6 cellular contexts compared by ENCODE assay signal in genomic region chr14:20427231-20428009, GRCh38. TPM values are rescaled to one million over a fixed set of nuclear protein-coding genes. Genes with fewer than 3 reads are reported as not detected.
DNase-seq lines count a peak whose midpoint lies in the region; ATAC-seq lines count a peak whose summit lies in the region.

No MANE protein-coding gene starts in this region.

- DNase-seq in Right ventricle myocardium inferior (ENCODE audit: missing footprints) (no peak), cardiac septum (ENCODE audit: low spot score) (no peak), HT1080 (ENCODE audit: low read depth) (peak; percentile 82), astrocyte of the hippocampus (ENCODE audit: low read depth, low spot score) (peak; percentile 44), pons (ENCODE audit: low spot score) (peak; percentile 70)
- no peak for DNase-seq in NK-92 treated with Interleukin-12 subunit alpha and Interleukin-12 subunit beta, amount 100 ng/mL, for 24 hours (lab: John Stamatoyannopoulos, UW)

- intact Hi-C loops in Right ventricle myocardium inferior (cut with DNase I): no loop called here
- intact Hi-C loops in cardiac septum (cut with DNase I): no loop called here

- ATAC-seq in Right ventricle myocardium inferior: peak; percentile 44

RNA-seq across cellular contexts. Expression of gene KLHL33, which starts 8.5 kb away (rescaled TPM):
- total RNA-seq in Right ventricle myocardium inferior: 0.62 TPM
- total RNA-seq in cardiac septum: 0.35 TPM
- total RNA-seq in HT1080 (2014; rRNA removed; shearing (Covaris generic)): not detected in 2 replicates
- 0.03 TPM in 1 of 2 replicates, not detected in the other for polyA plus RNA-seq in HT1080 (2015; cell fraction: cytosol; rRNA removed)
- 0.03 and 0.13 TPM in 2 replicates for polyA plus RNA-seq in HT1080 (2015; cell fraction: nucleus; rRNA removed)

RNA-seq across cellular contexts. Expression of gene TEP1, which starts 14.1 kb away (rescaled TPM):
- total RNA-seq in Right ventricle myocardium inferior (8.2 TPM), cardiac septum (15.7 TPM)
- total RNA-seq in HT1080 (2014; rRNA removed; shearing (Covaris generic)): 9.4 TPM in 2 replicates
- polyA plus RNA-seq in HT1080 (2015; cell fraction: cytosol; rRNA removed): 8.5 and 9.0 TPM in 2 replicates
- polyA plus RNA-seq in HT1080 (2015; cell fraction: nucleus; rRNA removed): 42.6 and 51.2 TPM in 2 replicates

RNA-seq across cellular contexts. Expression of gene OSGEP, which starts 27.2 kb away (rescaled TPM):
- total RNA-seq in Right ventricle myocardium inferior (18.8 TPM), cardiac septum (21.2 TPM)
- 50.1 and 52.1 TPM in 2 replicates for total RNA-seq in HT1080 (2014; rRNA removed; shearing (Covaris generic))
- 42.3 and 45.3 TPM in 2 replicates for polyA plus RNA-seq in HT1080 (2015; cell fraction: cytosol; rRNA removed)
- 56.2 and 65.1 TPM in 2 replicates for polyA plus RNA-seq in HT1080 (2015; cell fraction: nucleus; rRNA removed)

RNA-seq across cellular contexts. Expression of gene APEX1, which starts 27.6 kb away (rescaled TPM):
- total RNA-seq in Right ventricle myocardium inferior (67.2 TPM), cardiac septum (66.0 TPM)
- 139 and 207 TPM in 2 replicates for total RNA-seq in HT1080 (2014; rRNA removed; shearing (Covaris generic))
- 275 and 314 TPM in 2 replicates for polyA plus RNA-seq in HT1080 (2015; cell fraction: cytosol; rRNA removed)
- polyA plus RNA-seq in HT1080 (2015; cell fraction: nucleus; rRNA removed): 298 and 316 TPM in 2 replicates

RNA-seq across cellular contexts. Expression of gene PIP4P1, which starts 33.8 kb away (rescaled TPM):
- 17.2 TPM for total RNA-seq in Right ventricle myocardium inferior
- total RNA-seq in cardiac septum: 18.2 TPM
- total RNA-seq in HT1080 (2014; rRNA removed; shearing (Covaris generic)): 20.5 and 21.0 TPM in 2 replicates
- 20.3 and 26.6 TPM in 2 replicates for polyA plus RNA-seq in HT1080 (2015; cell fraction: cytosol; rRNA removed)
- polyA plus RNA-seq in HT1080 (2015; cell fraction: nucleus; rRNA removed): 34.2 and 36.5 TPM in 2 replicates

Comparison
In these comparisons a context has a peak if more than half of its experiments do, and no peak if none do; other contexts are left out.
1. DNase-seq: peak in HT1080 (single experiment), astrocyte of the hippocampus (single experiment) and pons (single experiment); none in Right ventricle myocardium inferior (single experiment), cardiac septum (single experiment) and NK-92 treated with Interleukin-12 subunit alpha and Interleukin-12 subunit beta, amount 100 ng/mL, for 24 hours (single experiment).